ENCODE assay signal across 10 cellular contexts in the genomic region with DNA sequence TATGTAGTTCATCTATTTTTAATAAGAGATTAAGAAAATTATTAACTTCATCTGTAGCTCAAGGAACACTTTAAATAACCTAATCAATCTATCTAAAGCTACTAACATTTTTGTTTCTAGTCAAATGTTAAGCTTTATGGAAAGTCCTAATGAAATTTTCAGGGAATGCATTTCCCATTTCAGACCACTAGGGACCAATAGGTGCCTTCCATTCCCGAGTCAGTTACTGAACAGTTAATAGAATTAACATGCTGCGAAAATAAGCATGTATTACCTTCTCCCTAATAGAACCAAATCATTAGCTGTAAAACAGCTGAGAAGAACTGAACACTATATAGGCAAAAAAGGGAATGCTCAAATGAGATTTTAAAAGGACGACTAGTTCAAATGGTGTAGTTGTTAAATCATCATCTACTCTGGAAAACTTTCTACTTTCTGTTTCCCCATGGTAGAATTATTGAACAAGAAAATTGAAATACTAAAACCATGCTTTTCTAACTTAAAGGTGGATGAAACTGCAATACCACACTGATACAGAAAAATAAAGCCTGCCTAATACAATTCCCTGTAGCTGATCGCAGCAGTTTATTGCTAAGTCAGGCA. TPM values are rescaled to one million over a fixed set of nuclear protein-coding genes. Genes with fewer than 3 reads are reported as not detected.
A peak's percentile ranks its signal among the peaks of the same experiment; 100 is the strongest.
DNase-seq lines count a peak whose midpoint lies in the region; ATAC-seq and TF ChIP-seq lines count a peak whose summit lies in the region.
"Had no signal": no experiment of that assay in that cellular context is flagged by ENCODE, and none has a peak within 500 bp of the region (broad histone marks: within the 10 kb centered on the region; RNA-seq: fewer than 3 reads in every experiment).

No MANE protein-coding gene starts in this region.

- no peaks in the 10 kb centered on the region for H3K9me3 ChIP-seq in esophagus squamous epithelium
- no peaks in the 10 kb centered on the region for H3K9me3 ChIP-seq in testis
- H3K9me3 ChIP-seq: BLaER1 treated with 17β-estradiol and CSF1 and Interleukin-3, amounts not matched to agents 10 nM and 100 nM had no signal

- H3K4me3 ChIP-seq in esophagus squamous epithelium (no peak overlapping the region), testis (no peak overlapping the region)
- H3K4me3 ChIP-seq: BLaER1 treated with 17β-estradiol and CSF1 and Interleukin-3, amounts not matched to agents 10 nM and 100 nM had no signal

- intact Hi-C loops in esophagus squamous epithelium (cut with DNase I) (no loop called here), testis (cut with DNase I; ENCODE audit: low total_unique reads) (no loop called here)

- peak in 5 of 6 experiments; percentile 22 to 67 (median 53) for TF ChIP-seq CTCF in esophagus squamous epithelium (IDR thresholded peaks at IDR 0.05)
- peak; percentile 19 to 72 (median 56) for TF ChIP-seq CTCF in testis (IDR thresholded peaks at IDR 0.05)

- TF ChIP-seq POLR2A in esophagus squamous epithelium (IDR thresholded peaks at IDR 0.05): no peak
- TF ChIP-seq POLR2A in testis (IDR thresholded peaks at IDR 0.05): no peak

- ATAC-seq in HG03342 (IDR thresholded peaks at IDR 0.05; ENCODE audit: unreplicated experiment): no peak

- H3K4me1 ChIP-seq in esophagus squamous epithelium: peaks cover 0 to 6% (median 0%) of the 10 kb centered on the region in 3 donors
- H3K4me1 ChIP-seq in testis: no peaks in the 10 kb centered on the region

- DNase-seq in NCI-H2196 (lab: John Stamatoyannopoulos, UW; ENCODE audit: unreplicated experiment): peak; percentile 14
- DNase-seq in NCI-H2196 treated with DMSO at 0.1 percent for 48 hours (lab: John Stamatoyannopoulos, UW; ENCODE audit: unreplicated experiment): no peak
- DNase-seq in OCI-M1 (lab: John Stamatoyannopoulos, UW): peak; percentile 63
- no peak for DNase-seq in esophagus squamous epithelium (lab: John Stamatoyannopoulos, UW)
- no peak for DNase-seq in testis
- no peak for DNase-seq in activated CD4-positive, alpha-beta T cell treated with anti-CD3 and anti-CD28 coated beads, Interleukin-2, amount 50 U/mL, for 1 hour
- DNase-seq in ecto neural progenitor cell (ENCODE audit: low spot score): no peak
- DNase-seq: islet precursor cell had no signal

- no peaks in the 10 kb centered on the region for H3K36me3 ChIP-seq in esophagus squamous epithelium
- no peaks in the 10 kb centered on the region for H3K36me3 ChIP-seq in testis (ENCODE audit: low read depth, missing control alignments)

- no peak overlapping the region for H3K27ac ChIP-seq in esophagus squamous epithelium
- H3K27ac ChIP-seq in testis: no peak overlapping the region
- H3K27ac ChIP-seq: BLaER1 treated with 17β-estradiol and CSF1 and Interleukin-3, amounts not matched to agents 10 nM and 100 nM had no signal

- no peaks in the 10 kb centered on the region for H3K27me3 ChIP-seq in esophagus squamous epithelium
- H3K27me3 ChIP-seq in testis: no peaks in the 10 kb centered on the region
- H3K27me3 ChIP-seq: BLaER1 treated with 17β-estradiol and CSF1 and Interleukin-3, amounts not matched to agents 10 nM and 100 nM had no signal

- WGBS in esophagus squamous epithelium, 2 donors: 58 to 61% methylated on average over 4 of the region's 4 CpGs
- WGBS in testis, 2 donors: 55 to 65% methylated on average over 4 of the region's 4 CpGs

RNA-seq across cellular contexts. Expression of a gene that starts 22.5 kb away (rescaled TPM):
- total RNA-seq in esophagus squamous epithelium (10 to 100 TPM; 10.5 to 27.8 (median 19.3) TPM), testis (10 to 100 TPM; 53.5 to 55.0 TPM)
- 111 TPM for polyA plus RNA-seq in testis (ENCODE audit: insufficient read depth, low read depth, low replicate concordance)

Comparison
In these comparisons a context has a peak if more than half of its experiments do, and no peak if none do; other contexts are left out.
1. DNase-seq: peak in NCI-H2196 (single experiment) and OCI-M1 (single experiment); none in NCI-H2196 treated with DMSO at 0.1 percent for 48 hours (single experiment), esophagus squamous epithelium (single experiment), testis (single experiment), activated CD4-positive, alpha-beta T cell treated with anti-CD3 and anti-CD28 coated beads, Interleukin-2, amount 50 U/mL, for 1 hour (single experiment) and ecto neural progenitor cell (single experiment).